Comparison of ENCODE assay signal across 26 cellular contexts in genomic region chr1:23434260-23434775, GRCh38. TPM values are rescaled to one million over a fixed set of nuclear protein-coding genes. Genes with fewer than 3 reads are reported as not detected.
"Had no signal": no experiment of that assay in that cellular context is flagged by ENCODE, and none has a peak within 500 bp of the region (broad histone marks: within the 10 kb centered on the region; RNA-seq: fewer than 3 reads in every experiment).

No MANE protein-coding gene starts in this region.

- DNase-seq: IMR-90; MG63; NCI-H1048; NCI-H1105 treated with DMSO at 0.1 percent for 48 hours; NCI-H1417 treated with DMSO at 0.1 percent for 48 hours; NCI-H146; NCI-H1694 treated with DMSO at 0.1 percent for 48 hours; NCI-H1930; NCI-H2081; NCI-H2107; NCI-H2171 treated with DMSO at 0.1 percent for 48 hours; NCI-H345; NCI-H446 treated with DMSO at 0.1 percent for 48 hours; NCI-H510A treated with DMSO at 0.1 percent for 48 hours; NCI-H526 treated with DMSO at 0.1 percent for 48 hours; NCI-H748 treated with DMSO at 0.1 percent for 48 hours; NK-92 treated with Interleukin-12 subunit alpha and Interleukin-12 subunit beta, amount 100 ng/mL, for 24 hours; OCI-M1; PC-9; Peyer's patch; SHP77 treated with DMSO at 0.1 percent for 48 hours; SJCRH30; T-helper 1 cell had no signal

- ATAC-seq: HepG2, Right ventricle myocardium inferior, SK-N-SH treated with all-trans-retinoic acid at 6 μM for 48 hours had no signal

RNA-seq across cellular contexts. Expression of gene TCEA3, which starts 9.8 kb away (rescaled TPM):
- total RNA-seq: SJCRH30 had no signal
